ENCODE assay signal across 22 cellular contexts in genomic region chr1:14826731-14827326, GRCh38.
"Had no signal": no experiment of that assay in that cellular context is flagged by ENCODE, and none has a peak within 500 bp of the region (broad histone marks: within the 10 kb centered on the region; RNA-seq: fewer than 3 reads in every experiment).

No MANE protein-coding gene starts in this region.

- H3K9me3 Mint-ChIP-seq: nephron; stimulated activated effector memory CD8-positive, alpha-beta T cell treated with anti-CD3 and anti-CD28 coated beads, Interleukin-12 subunit alpha, Interleukin-12 subunit beta, amount 100 ng/mL, for 72 hours had no signal

- DNase-seq: effector memory CD4-positive, alpha-beta T cell; glutamatergic neuron; islet precursor cell; mesendoderm; naive B cell; right lobe of liver; stimulated activated CD4-positive, alpha-beta T cell treated with anti-CD3 and anti-CD28 coated beads, Interleukin-4, amount 100 ng/mL, for 1 hour; stimulated activated CD8-positive, alpha-beta memory T cell treated with anti-CD3 and anti-CD28 coated beads, Interleukin-4, amount 100 ng/mL, for 48 hours; stimulated activated naive CD8-positive, alpha-beta T cell treated with anti-CD3 and anti-CD28 coated beads, Interleukin-15, Interleukin-2, amounts not matched to agents 100 U/mL and 50 U/mL, for 24 hours; upper lobe of right lung had no signal

- H3K27me3 ChIP-seq: dorsolateral prefrontal cortex, gastroesophageal sphincter, left lung, right lobe of liver, suprapubic skin, tibial nerve, upper lobe of right lung had no signal

- H3K36me3 ChIP-seq: gastroesophageal sphincter, left lung, prostate gland, right lobe of liver, suprapubic skin, tibial nerve, upper lobe of right lung had no signal

- H3K4me3 Mint-ChIP-seq: nephron; stimulated activated effector memory CD8-positive, alpha-beta T cell treated with anti-CD3 and anti-CD28 coated beads, Interleukin-12 subunit alpha, Interleukin-12 subunit beta, amount 100 ng/mL, for 72 hours had no signal

- H3K36me3 Mint-ChIP-seq: naive B cell; stimulated activated effector memory CD8-positive, alpha-beta T cell treated with anti-CD3 and anti-CD28 coated beads, Interleukin-12 subunit alpha, Interleukin-12 subunit beta, amount 100 ng/mL, for 72 hours had no signal

- H3K4me1 Mint-ChIP-seq: naive B cell; stimulated activated effector memory CD8-positive, alpha-beta T cell treated with anti-CD3 and anti-CD28 coated beads, Interleukin-12 subunit alpha, Interleukin-12 subunit beta, amount 100 ng/mL, for 72 hours had no signal

- H3K79me2 ChIP-seq: parathyroid adenoma had no signal

- H2AFZ ChIP-seq: parathyroid adenoma had no signal

- H3K27ac Mint-ChIP-seq: naive B cell; nephron; stimulated activated effector memory CD8-positive, alpha-beta T cell treated with anti-CD3 and anti-CD28 coated beads, Interleukin-12 subunit alpha, Interleukin-12 subunit beta, amount 100 ng/mL, for 72 hours had no signal

- H3K9ac ChIP-seq: parathyroid adenoma had no signal

- H3K4me1 ChIP-seq: gastroesophageal sphincter, left lung, parathyroid adenoma, prostate gland, right lobe of liver, suprapubic skin, tibial nerve, upper lobe of right lung had no signal

- ATAC-seq: esophagus mucosa; stimulated activated effector memory CD8-positive, alpha-beta T cell treated with anti-CD3 and anti-CD28 coated beads, Interleukin-12 subunit alpha, Interleukin-12 subunit beta, amount 100 ng/mL, for 72 hours; stimulated activated naive CD8-positive, alpha-beta T cell treated with anti-CD3 and anti-CD28 coated beads, Interleukin-15, Interleukin-2, amounts not matched to agents 100 U/mL and 50 U/mL, for 24 hours had no signal

- H3K4me3 ChIP-seq: coronary artery, dorsolateral prefrontal cortex, gastroesophageal sphincter, left lung, lung, prostate gland, right lobe of liver, suprapubic skin, tibial nerve, upper lobe of right lung had no signal

- H3K27ac ChIP-seq: coronary artery, left lung, parathyroid adenoma, prostate gland, right lobe of liver, suprapubic skin, tibial nerve, upper lobe of right lung had no signal

- H3K9me3 ChIP-seq: left lung, prostate gland, right lobe of liver, suprapubic skin, upper lobe of right lung had no signal
